In genomic region chr1:20507564-20508410, GRCh38 we compare ENCODE assay signal across 1 cellular context.
TF ChIP-seq lines count a peak whose summit lies in the region.

TSS of gene MUL1 (minus strand) at chr1:20508151. CDS start at chr1:20508024, 127 bp downstream.

TF ChIP-seq in HepG2, 621 proteins besides CTCF, POLR2A, EP300 and RAD21 (continued from another document and continues in another):
- TF ChIP-seq, protein P1, sequence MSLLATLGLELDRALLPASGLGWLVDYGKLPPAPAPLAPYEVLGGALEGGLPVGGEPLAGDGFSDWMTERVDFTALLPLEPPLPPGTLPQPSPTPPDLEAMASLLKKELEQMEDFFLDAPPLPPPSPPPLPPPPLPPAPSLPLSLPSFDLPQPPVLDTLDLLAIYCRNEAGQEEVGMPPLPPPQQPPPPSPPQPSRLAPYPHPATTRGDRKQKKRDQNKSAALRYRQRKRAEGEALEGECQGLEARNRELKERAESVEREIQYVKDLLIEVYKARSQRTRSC (CRISPR knock-in tag; IDR thresholded peaks at IDR 0.05; ENCODE audit: low read depth): no peak
- TF ChIP-seq TAF1 (CRISPR knock-in tag; IDR thresholded peaks at IDR 0.05): peak; percentile 68; the same call in 1 of the 2 replicates
- TF ChIP-seq, protein P2, sequence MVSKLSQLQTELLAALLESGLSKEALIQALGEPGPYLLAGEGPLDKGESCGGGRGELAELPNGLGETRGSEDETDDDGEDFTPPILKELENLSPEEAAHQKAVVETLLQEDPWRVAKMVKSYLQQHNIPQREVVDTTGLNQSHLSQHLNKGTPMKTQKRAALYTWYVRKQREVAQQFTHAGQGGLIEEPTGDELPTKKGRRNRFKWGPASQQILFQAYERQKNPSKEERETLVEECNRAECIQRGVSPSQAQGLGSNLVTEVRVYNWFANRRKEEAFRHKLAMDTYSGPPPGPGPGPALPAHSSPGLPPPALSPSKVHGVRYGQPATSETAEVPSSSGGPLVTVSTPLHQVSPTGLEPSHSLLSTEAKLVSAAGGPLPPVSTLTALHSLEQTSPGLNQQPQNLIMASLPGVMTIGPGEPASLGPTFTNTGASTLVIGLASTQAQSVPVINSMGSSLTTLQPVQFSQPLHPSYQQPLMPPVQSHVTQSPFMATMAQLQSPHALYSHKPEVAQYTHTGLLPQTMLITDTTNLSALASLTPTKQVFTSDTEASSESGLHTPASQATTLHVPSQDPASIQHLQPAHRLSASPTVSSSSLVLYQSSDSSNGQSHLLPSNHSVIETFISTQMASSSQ (IDR thresholded peaks at IDR 0.05; ENCODE audit: low read depth): no peak
- TF ChIP-seq, protein P2 (CRISPR knock-in tag; IDR thresholded peaks at IDR 0.05; ENCODE audit: borderline replicate concordance): peak; percentile 41; the same call in 1 of the 2 replicates
- peak; percentile 88 for TF ChIP-seq RBM22 (optimal IDR thresholded peaks at IDR 0.05; ENCODE audit: low read length)
- peak; percentile 85 for TF ChIP-seq SIN3B (IDR thresholded peaks at IDR 0.05; ENCODE audit: low read length)
- TF ChIP-seq, protein P3, sequence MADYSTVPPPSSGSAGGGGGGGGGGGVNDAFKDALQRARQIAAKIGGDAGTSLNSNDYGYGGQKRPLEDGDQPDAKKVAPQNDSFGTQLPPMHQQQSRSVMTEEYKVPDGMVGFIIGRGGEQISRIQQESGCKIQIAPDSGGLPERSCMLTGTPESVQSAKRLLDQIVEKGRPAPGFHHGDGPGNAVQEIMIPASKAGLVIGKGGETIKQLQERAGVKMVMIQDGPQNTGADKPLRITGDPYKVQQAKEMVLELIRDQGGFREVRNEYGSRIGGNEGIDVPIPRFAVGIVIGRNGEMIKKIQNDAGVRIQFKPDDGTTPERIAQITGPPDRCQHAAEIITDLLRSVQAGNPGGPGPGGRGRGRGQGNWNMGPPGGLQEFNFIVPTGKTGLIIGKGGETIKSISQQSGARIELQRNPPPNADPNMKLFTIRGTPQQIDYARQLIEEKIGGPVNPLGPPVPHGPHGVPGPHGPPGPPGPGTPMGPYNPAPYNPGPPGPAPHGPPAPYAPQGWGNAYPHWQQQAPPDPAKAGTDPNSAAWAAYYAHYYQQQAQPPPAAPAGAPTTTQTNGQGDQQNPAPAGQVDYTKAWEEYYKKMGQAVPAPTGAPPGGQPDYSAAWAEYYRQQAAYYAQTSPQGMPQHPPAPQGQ (CRISPR knock-in tag; IDR thresholded peaks at IDR 0.05; ENCODE audit: borderline replicate concordance): 0 out of 2 replicates have a peak, but pooled peaks have one; percentile 48
- peak; percentile 74; the same call in 1 of the 2 replicates for TF ChIP-seq ZNF792 (CRISPR knock-in tag; IDR thresholded peaks at IDR 0.05)
- no peak for TF ChIP-seq MAZ (IDR thresholded peaks at IDR 0.05; ENCODE audit: borderline replicate concordance, low read depth, low read length)
- TF ChIP-seq MAZ (CRISPR knock-in tag; IDR thresholded peaks at IDR 0.05; ENCODE audit: low read depth): peak; percentile 57
- no peak for TF ChIP-seq ZNF841 (CRISPR knock-in tag; IDR thresholded peaks at IDR 0.05; ENCODE audit: borderline replicate concordance)
- TF ChIP-seq ZNF510 (CRISPR knock-in tag; IDR thresholded peaks at IDR 0.05; ENCODE audit: low read depth): no peak
- no peak for TF ChIP-seq RELA (CRISPR knock-in tag; IDR thresholded peaks at IDR 0.05)
- TF ChIP-seq GATAD2A (CRISPR knock-in tag; IDR thresholded peaks at IDR 0.05): peak; percentile 49
- TF ChIP-seq ZNF256 (CRISPR knock-in tag; conservative IDR thresholded peaks at IDR 0.05): peak; percentile 53; the same call in 1 of the 2 replicates
- peak; percentile 30; the same call in 1 of the 2 replicates for TF ChIP-seq ZNF224 (CRISPR knock-in tag; IDR thresholded peaks at IDR 0.05)
- peak; percentile 51; the same call in 1 of the 2 replicates for TF ChIP-seq ZNF580 (CRISPR knock-in tag; IDR thresholded peaks at IDR 0.05; ENCODE audit: borderline replicate concordance, low read depth)
- TF ChIP-seq ATF4 (CRISPR knock-in tag; IDR thresholded peaks at IDR 0.05): peak in 1 of 2 experiments; percentile 4; a peak in 1 of 4 replicates
- TF ChIP-seq ZNF598 (CRISPR knock-in tag; IDR thresholded peaks at IDR 0.05; ENCODE audit: borderline replicate concordance): peak; percentile 61; the same call in 1 of the 2 replicates
- no peak for TF ChIP-seq TOE1 (CRISPR knock-in tag; IDR thresholded peaks at IDR 0.05)
- TF ChIP-seq SAP130 (CRISPR knock-in tag; IDR thresholded peaks at IDR 0.05; ENCODE audit: low read depth): peak; percentile 98
- TF ChIP-seq, protein P4, sequence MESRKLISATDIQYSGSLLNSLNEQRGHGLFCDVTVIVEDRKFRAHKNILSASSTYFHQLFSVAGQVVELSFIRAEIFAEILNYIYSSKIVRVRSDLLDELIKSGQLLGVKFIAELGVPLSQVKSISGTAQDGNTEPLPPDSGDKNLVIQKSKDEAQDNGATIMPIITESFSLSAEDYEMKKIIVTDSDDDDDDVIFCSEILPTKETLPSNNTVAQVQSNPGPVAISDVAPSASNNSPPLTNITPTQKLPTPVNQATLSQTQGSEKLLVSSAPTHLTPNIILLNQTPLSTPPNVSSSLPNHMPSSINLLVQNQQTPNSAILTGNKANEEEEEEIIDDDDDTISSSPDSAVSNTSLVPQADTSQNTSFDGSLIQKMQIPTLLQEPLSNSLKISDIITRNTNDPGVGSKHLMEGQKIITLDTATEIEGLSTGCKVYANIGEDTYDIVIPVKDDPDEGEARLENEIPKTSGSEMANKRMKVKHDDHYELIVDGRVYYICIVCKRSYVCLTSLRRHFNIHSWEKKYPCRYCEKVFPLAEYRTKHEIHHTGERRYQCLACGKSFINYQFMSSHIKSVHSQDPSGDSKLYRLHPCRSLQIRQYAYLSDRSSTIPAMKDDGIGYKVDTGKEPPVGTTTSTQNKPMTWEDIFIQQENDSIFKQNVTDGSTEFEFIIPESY (CRISPR knock-in tag; IDR thresholded peaks at IDR 0.05): 0 out of 2 replicates have a peak, but pooled peaks have one; percentile 2
- TF ChIP-seq GMEB1 (CRISPR knock-in tag; IDR thresholded peaks at IDR 0.05; ENCODE audit: borderline replicate concordance): peak; percentile 96
- no peak for TF ChIP-seq TAF15 (IDR thresholded peaks at IDR 0.05; ENCODE audit: low read depth, low read length, poor library complexity, severe bottlenecking)
- TF ChIP-seq TRIM24 (CRISPR knock-in tag; IDR thresholded peaks at IDR 0.05): no peak
- TF ChIP-seq CBX2 (IDR thresholded peaks at IDR 0.05; ENCODE audit: low read depth, low read length): no peak
- peak; percentile 66; the same call in 1 of the 2 replicates for TF ChIP-seq CBX2 (CRISPR knock-in tag; IDR thresholded peaks at IDR 0.05; ENCODE audit: low read depth)
- no peak for TF ChIP-seq TEF (CRISPR knock-in tag; IDR thresholded peaks at IDR 0.05)
- TF ChIP-seq HMG20A (CRISPR knock-in tag; IDR thresholded peaks at IDR 0.05; ENCODE audit: borderline replicate concordance): no peak
- peak; percentile 72; the same call in 1 of the 2 replicates for TF ChIP-seq EHMT2 (IDR thresholded peaks at IDR 0.05; ENCODE audit: borderline replicate concordance, low read depth, low read length)
- no peak; the same call in 1 of the 2 replicates for TF ChIP-seq MIER2 (CRISPR knock-in tag; IDR thresholded peaks at IDR 0.05)
- no peak for TF ChIP-seq TCF12 (IDR thresholded peaks at IDR 0.05)
- no peak for TF ChIP-seq TCF12 (CRISPR knock-in tag; IDR thresholded peaks at IDR 0.05)
- peak; percentile 44; the same call in 1 of the 2 replicates for TF ChIP-seq ZNF317 (CRISPR knock-in tag; IDR thresholded peaks at IDR 0.05)
- peak; percentile 99 for TF ChIP-seq SPEN (CRISPR knock-in tag; IDR thresholded peaks at IDR 0.05; ENCODE audit: low read depth)
- TF ChIP-seq, protein P5, sequence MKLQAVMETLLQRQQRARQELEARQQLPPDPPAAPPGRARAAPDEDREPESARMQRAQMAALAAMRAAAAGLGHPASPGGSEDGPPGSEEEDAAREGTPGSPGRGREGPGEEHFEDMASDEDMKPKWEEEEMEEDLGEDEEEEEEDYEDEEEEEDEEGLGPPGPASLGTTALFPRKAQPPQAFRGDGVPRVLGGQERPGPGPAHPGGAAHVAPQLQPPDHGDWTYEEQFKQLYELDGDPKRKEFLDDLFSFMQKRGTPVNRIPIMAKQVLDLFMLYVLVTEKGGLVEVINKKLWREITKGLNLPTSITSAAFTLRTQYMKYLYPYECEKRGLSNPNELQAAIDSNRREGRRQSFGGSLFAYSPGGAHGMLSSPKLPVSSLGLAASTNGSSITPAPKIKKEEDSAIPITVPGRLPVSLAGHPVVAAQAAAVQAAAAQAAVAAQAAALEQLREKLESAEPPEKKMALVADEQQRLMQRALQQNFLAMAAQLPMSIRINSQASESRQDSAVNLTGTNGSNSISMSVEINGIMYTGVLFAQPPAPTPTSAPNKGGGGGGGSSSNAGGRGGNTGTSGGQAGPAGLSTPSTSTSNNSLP (IDR thresholded peaks at IDR 0.05; ENCODE audit: low read depth, low read length): no peak
- TF ChIP-seq U2AF1 (optimal IDR thresholded peaks at IDR 0.05; ENCODE audit: low read depth, low read length): no peak
- TF ChIP-seq ZMAT3 (CRISPR knock-in tag; conservative IDR thresholded peaks at IDR 0.05): peak; percentile 87; the same call in 1 of the 2 replicates
- TF ChIP-seq, protein P6, sequence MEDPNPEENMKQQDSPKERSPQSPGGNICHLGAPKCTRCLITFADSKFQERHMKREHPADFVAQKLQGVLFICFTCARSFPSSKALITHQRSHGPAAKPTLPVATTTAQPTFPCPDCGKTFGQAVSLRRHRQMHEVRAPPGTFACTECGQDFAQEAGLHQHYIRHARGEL (CRISPR knock-in tag; IDR thresholded peaks at IDR 0.05): no peak
- TF ChIP-seq, protein P7, sequence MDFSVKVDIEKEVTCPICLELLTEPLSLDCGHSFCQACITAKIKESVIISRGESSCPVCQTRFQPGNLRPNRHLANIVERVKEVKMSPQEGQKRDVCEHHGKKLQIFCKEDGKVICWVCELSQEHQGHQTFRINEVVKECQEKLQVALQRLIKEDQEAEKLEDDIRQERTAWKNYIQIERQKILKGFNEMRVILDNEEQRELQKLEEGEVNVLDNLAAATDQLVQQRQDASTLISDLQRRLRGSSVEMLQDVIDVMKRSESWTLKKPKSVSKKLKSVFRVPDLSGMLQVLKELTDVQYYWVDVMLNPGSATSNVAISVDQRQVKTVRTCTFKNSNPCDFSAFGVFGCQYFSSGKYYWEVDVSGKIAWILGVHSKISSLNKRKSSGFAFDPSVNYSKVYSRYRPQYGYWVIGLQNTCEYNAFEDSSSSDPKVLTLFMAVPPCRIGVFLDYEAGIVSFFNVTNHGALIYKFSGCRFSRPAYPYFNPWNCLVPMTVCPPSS (IDR thresholded peaks at IDR 0.05): no peak
- no peak for TF ChIP-seq SOX6 (IDR thresholded peaks at IDR 0.05)
- peak; percentile 57 for TF ChIP-seq SOX6 (CRISPR knock-in tag; IDR thresholded peaks at IDR 0.05)
- TF ChIP-seq ZNF235 (CRISPR knock-in tag; IDR thresholded peaks at IDR 0.05; ENCODE audit: borderline replicate concordance): no peak
- TF ChIP-seq GATA4 (IDR thresholded peaks at IDR 0.05; ENCODE audit: borderline replicate concordance, low read depth): no peak; the same call in 1 of the 2 replicates
- no peak for TF ChIP-seq ZNF382 (CRISPR knock-in tag; IDR thresholded peaks at IDR 0.05; ENCODE audit: borderline replicate concordance)
- 0 out of 2 replicates have a peak, but pooled peaks have one; percentile 54 for TF ChIP-seq KLF6 (CRISPR knock-in tag; IDR thresholded peaks at IDR 0.05)
- no peak for TF ChIP-seq ZNF629 (CRISPR knock-in tag; conservative IDR thresholded peaks at IDR 0.05)
- TF ChIP-seq ZFP82 (CRISPR knock-in tag; IDR thresholded peaks at IDR 0.05; ENCODE audit: borderline replicate concordance): peak; percentile 50; the same call in 1 of the 2 replicates
- TF ChIP-seq ZNF282 (IDR thresholded peaks at IDR 0.05; ENCODE audit: partially characterized antibody): no peak
